ENCODE assay signal across 7 cellular contexts in the genomic region with DNA sequence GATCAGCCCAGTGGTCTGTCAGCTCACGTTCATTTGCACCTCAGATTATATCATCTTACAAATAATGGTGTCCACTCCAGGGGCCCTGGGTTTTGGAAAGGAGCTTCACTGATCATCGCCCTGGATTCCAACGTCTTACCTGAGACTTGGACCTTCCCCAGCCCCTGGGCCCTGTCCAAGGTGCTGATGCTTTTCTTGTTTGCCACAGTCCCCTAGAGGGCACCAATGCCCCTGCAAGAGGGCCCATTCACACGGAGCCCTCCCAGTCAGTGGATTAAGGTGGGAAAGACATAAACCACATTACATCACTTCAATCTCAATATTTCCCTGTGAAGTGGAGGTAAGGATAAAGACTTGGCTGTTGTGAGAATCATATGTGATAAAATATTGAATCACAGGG.
A peak's percentile ranks its signal among the peaks of the same experiment; 100 is the strongest.
DNase-seq lines count a peak whose midpoint lies in the region; ATAC-seq and TF ChIP-seq lines count a peak whose summit lies in the region.

No MANE protein-coding gene starts in this region.

- POLR2A ChIA-PET in GM10248 (lab: Yijun Ruan, JAX): no interaction called here

- H3K4me3 Mint-ChIP-seq in activated T-helper 2 cell treated with anti-CD3 and anti-CD28 coated beads, Interferon-gamma antibody, Interleukin-2, Interleukin-4, amounts not matched to agents 10 μg/mL and 5 μg/mL and 100 μg/mL, durations not matched to agents 14 hours and 24 hours and 36 hours (ENCODE audit: low read depth): no peak overlapping the region

- no peaks in the 10 kb centered on the region for H3K36me3 Mint-ChIP-seq in activated T-helper 2 cell treated with anti-CD3 and anti-CD28 coated beads, Interferon-gamma antibody, Interleukin-2, Interleukin-4, amounts not matched to agents 10 μg/mL and 5 μg/mL and 100 μg/mL, durations not matched to agents 14 hours and 24 hours and 36 hours (ENCODE audit: low read depth)

- TF ChIP-seq RAD21 in Ishikawa (IDR thresholded peaks at IDR 0.05; ENCODE audit: low read depth): peak; percentile 40
- peak; percentile 71 for TF ChIP-seq RAD21 in liver (IDR thresholded peaks at IDR 0.05)

- H3K36me3 ChIP-seq in liver (ENCODE audit: control insufficient read depth in 4 of 4, insufficient read depth in 3 of 4, low read depth in 1 of 4, low read length in 3 of 4): no peaks in the 10 kb centered on the region

- no peaks in the 10 kb centered on the region for H3K9me3 Mint-ChIP-seq in activated T-helper 2 cell treated with anti-CD3 and anti-CD28 coated beads, Interferon-gamma antibody, Interleukin-2, Interleukin-4, amounts not matched to agents 10 μg/mL and 5 μg/mL and 100 μg/mL, durations not matched to agents 14 hours and 24 hours and 36 hours

- ATAC-seq in GM18873 (IDR thresholded peaks at IDR 0.05; ENCODE audit: low FRiP score, unreplicated experiment): no peak

- no peak overlapping the region for H3K27ac Mint-ChIP-seq in activated T-helper 2 cell treated with anti-CD3 and anti-CD28 coated beads, Interferon-gamma antibody, Interleukin-2, Interleukin-4, amounts not matched to agents 10 μg/mL and 5 μg/mL and 100 μg/mL, durations not matched to agents 14 hours and 24 hours and 36 hours

- H3K4me1 ChIP-seq in liver (ENCODE audit: control insufficient read depth in 4 of 4, insufficient read depth in 4 of 4, low read length in 3 of 4): no peaks in the 10 kb centered on the region

- intact Hi-C loops in activated T-helper 2 cell treated with anti-CD3 and anti-CD28 coated beads, Interferon-gamma antibody, Interleukin-2, Interleukin-4, amounts not matched to agents 10 μg/mL and 5 μg/mL and 100 μg/mL, durations not matched to agents 14 hours and 24 hours and 36 hours (cut with micrococcal nuclease): no loop called here

- no peaks in the 10 kb centered on the region for H3K27me3 Mint-ChIP-seq in activated T-helper 2 cell treated with anti-CD3 and anti-CD28 coated beads, Interferon-gamma antibody, Interleukin-2, Interleukin-4, amounts not matched to agents 10 μg/mL and 5 μg/mL and 100 μg/mL, durations not matched to agents 14 hours and 24 hours and 36 hours (ENCODE audit: low read depth)

- CTCF ChIA-PET in GM10248 (lab: Yijun Ruan, JAX): interaction anchor here (1.4 kb wide), 1 partner anchor 26 kb away, joined by 3 read pairs; no protein-coding TSS in a partner anchor

- DNase-seq in GM10248 (ENCODE audit: extremely low spot score) (peak; percentile 51), NCI-H1105 (lab: John Stamatoyannopoulos, UW) (no peak), SIG-M5 (lab: John Stamatoyannopoulos, UW) (no peak)
- DNase-seq in activated T-helper 2 cell treated with anti-CD3 and anti-CD28 coated beads, Interferon-gamma antibody, Interleukin-2, Interleukin-4, amounts not matched to agents 10 μg/mL and 5 μg/mL and 100 μg/mL, durations not matched to agents 14 hours and 24 hours and 36 hours (ENCODE audit: low spot score): peak; percentile 16

- H3K4me1 Mint-ChIP-seq in activated T-helper 2 cell treated with anti-CD3 and anti-CD28 coated beads, Interferon-gamma antibody, Interleukin-2, Interleukin-4, amounts not matched to agents 10 μg/mL and 5 μg/mL and 100 μg/mL, durations not matched to agents 14 hours and 24 hours and 36 hours (ENCODE audit: low read depth): no peaks in the 10 kb centered on the region

- 10% methylated on average over 4 of the region's 4 CpGs for WGBS in liver

- no peaks in the 10 kb centered on the region for H3K9me3 ChIP-seq in liver (ENCODE audit: control insufficient read depth in 4 of 4, low read length in 3 of 4)

- no peak for TF ChIP-seq EP300 in Ishikawa (IDR thresholded peaks at IDR 0.05; ENCODE audit: borderline replicate concordance)

- H3K27me3 ChIP-seq in liver (ENCODE audit: control insufficient read depth in 4 of 4, insufficient read depth in 4 of 4, low read length in 3 of 4): no peaks in the 10 kb centered on the region

- H3K4me3 ChIP-seq in liver (ENCODE audit: low read depth in 1 of 3, low read length in 3 of 3): no peak overlapping the region

- no peak overlapping the region for H3K27ac ChIP-seq in liver (ENCODE audit: low read depth in 1 of 2, low read length in 2 of 2)

- H3K9ac ChIP-seq in liver (ENCODE audit: low read depth in 1 of 2, low read length in 2 of 2): no peak overlapping the region

- peak; percentile 45 for TF ChIP-seq CTCF in GM10248 (IDR thresholded peaks at IDR 0.05; ENCODE audit: control extremely low read depth, extremely low read depth, low read depth, missing control alignments)
- peak; percentile 51 for TF ChIP-seq CTCF in liver (IDR thresholded peaks at IDR 0.05; ENCODE audit: low read depth, low read length, missing input control)

TF ChIP-seq in Ishikawa, 13 proteins besides CTCF, POLR2A, EP300 and RAD21:
- TF ChIP-seq TEAD4 (IDR thresholded peaks at IDR 0.05): no peak
- TF ChIP-seq, protein P1, sequence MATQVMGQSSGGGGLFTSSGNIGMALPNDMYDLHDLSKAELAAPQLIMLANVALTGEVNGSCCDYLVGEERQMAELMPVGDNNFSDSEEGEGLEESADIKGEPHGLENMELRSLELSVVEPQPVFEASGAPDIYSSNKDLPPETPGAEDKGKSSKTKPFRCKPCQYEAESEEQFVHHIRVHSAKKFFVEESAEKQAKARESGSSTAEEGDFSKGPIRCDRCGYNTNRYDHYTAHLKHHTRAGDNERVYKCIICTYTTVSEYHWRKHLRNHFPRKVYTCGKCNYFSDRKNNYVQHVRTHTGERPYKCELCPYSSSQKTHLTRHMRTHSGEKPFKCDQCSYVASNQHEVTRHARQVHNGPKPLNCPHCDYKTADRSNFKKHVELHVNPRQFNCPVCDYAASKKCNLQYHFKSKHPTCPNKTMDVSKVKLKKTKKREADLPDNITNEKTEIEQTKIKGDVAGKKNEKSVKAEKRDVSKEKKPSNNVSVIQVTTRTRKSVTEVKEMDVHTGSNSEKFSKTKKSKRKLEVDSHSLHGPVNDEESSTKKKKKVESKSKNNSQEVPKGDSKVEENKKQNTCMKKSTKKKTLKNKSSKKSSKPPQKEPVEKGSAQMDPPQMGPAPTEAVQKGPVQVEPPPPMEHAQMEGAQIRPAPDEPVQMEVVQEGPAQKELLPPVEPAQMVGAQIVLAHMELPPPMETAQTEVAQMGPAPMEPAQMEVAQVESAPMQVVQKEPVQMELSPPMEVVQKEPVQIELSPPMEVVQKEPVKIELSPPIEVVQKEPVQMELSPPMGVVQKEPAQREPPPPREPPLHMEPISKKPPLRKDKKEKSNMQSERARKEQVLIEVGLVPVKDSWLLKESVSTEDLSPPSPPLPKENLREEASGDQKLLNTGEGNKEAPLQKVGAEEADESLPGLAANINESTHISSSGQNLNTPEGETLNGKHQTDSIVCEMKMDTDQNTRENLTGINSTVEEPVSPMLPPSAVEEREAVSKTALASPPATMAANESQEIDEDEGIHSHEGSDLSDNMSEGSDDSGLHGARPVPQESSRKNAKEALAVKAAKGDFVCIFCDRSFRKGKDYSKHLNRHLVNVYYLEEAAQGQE (IDR thresholded peaks at IDR 0.05; ENCODE audit: low read depth): peak; percentile 97

TF ChIP-seq in liver, 16 proteins besides CTCF, POLR2A, EP300 and RAD21:
- TF ChIP-seq HNF4G (IDR thresholded peaks at IDR 0.05) (no peak), HNF4A (conservative IDR thresholded peaks at IDR 0.05) (peak in 1 of 2 donors; percentile 32), YY1 (IDR thresholded peaks at IDR 0.05) (no peak), GABPA (IDR thresholded peaks at IDR 0.05 in 1 of 2, conservative IDR thresholded peaks at IDR 0.05 in 1 of 2) (no peak), JUND (IDR thresholded peaks at IDR 0.05) (no peak), NR2F2 (IDR thresholded peaks at IDR 0.05) (no peak), RXRA (IDR thresholded peaks at IDR 0.05) (no peak), EGR1 (IDR thresholded peaks at IDR 0.05; ENCODE audit: low read depth in 2 of 2) (no peak), FOXA1 (IDR thresholded peaks at IDR 0.05) (no peak)
- TF ChIP-seq, protein P1 (IDR thresholded peaks at IDR 0.05): peak; percentile 99
- TF ChIP-seq, protein P2, sequence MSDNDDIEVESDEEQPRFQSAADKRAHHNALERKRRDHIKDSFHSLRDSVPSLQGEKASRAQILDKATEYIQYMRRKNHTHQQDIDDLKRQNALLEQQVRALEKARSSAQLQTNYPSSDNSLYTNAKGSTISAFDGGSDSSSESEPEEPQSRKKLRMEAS (IDR thresholded peaks at IDR 0.05): no peak

Comparison
In these comparisons a context has a peak if more than half of its experiments do, and no peak if none do; other contexts are left out.
1. DNase-seq: peak in GM10248 (single experiment) and activated T-helper 2 cell treated with anti-CD3 and anti-CD28 coated beads, Interferon-gamma antibody, Interleukin-2, Interleukin-4, amounts not matched to agents 10 μg/mL and 5 μg/mL and 100 μg/mL, durations not matched to agents 14 hours and 24 hours and 36 hours (single experiment); none in NCI-H1105 (single experiment) and SIG-M5 (single experiment).